In genomic region chr20:48359692-48360337, GRCh38 we compare ENCODE assay signal across 1 cellular context.
A peak's percentile ranks its signal among the peaks of the same experiment; 100 is the strongest.
TF ChIP-seq lines count a peak whose summit lies in the region.

No MANE protein-coding gene starts in this region.

TF ChIP-seq in GM12878, 131 proteins besides CTCF, POLR2A, EP300 and RAD21 (continued from another document and continues in another):
- TF ChIP-seq ELK1 (IDR thresholded peaks at IDR 0.05; ENCODE audit: low read depth, low read length) (no peak), ESRRA (IDR thresholded peaks at IDR 0.05; ENCODE audit: low read length) (no peak), STAT3 (IDR thresholded peaks at IDR 0.05; ENCODE audit: low read depth, low read length) (no peak), RUNX3 (IDR thresholded peaks at IDR 0.05; ENCODE audit: low read length) (peak; percentile 89), CREB1 (IDR thresholded peaks at IDR 0.05; ENCODE audit: low read depth) (peak; percentile 78), PAX5 (IDR thresholded peaks at IDR 0.05; ENCODE audit: borderline replicate concordance, low read depth, low read length) (peak; percentile 91), CEBPB (IDR thresholded peaks at IDR 0.05; ENCODE audit: borderline replicate concordance in 1 of 2, low read depth in 2 of 2, low read length in 2 of 2) (no peak), ZNF622 (IDR thresholded peaks at IDR 0.05) (no peak), ATF7 (IDR thresholded peaks at IDR 0.05; ENCODE audit: low read depth) (peak; percentile 83), MAX (IDR thresholded peaks at IDR 0.05; ENCODE audit: low read depth, low read length) (peak; percentile 68), HDGF (IDR thresholded peaks at IDR 0.05) (peak; percentile 88; the same call in 1 of the 2 replicates), SIX5 (IDR thresholded peaks at IDR 0.05; ENCODE audit: low read depth, low read length, severe bottlenecking) (no peak), SPI1 (IDR thresholded peaks at IDR 0.05; ENCODE audit: borderline replicate concordance, insufficient read depth, low read depth, low read length) (no peak), CBFB (IDR thresholded peaks at IDR 0.05; ENCODE audit: low read depth) (peak; percentile 89), SREBF1 (IDR thresholded peaks at IDR 0.05; ENCODE audit: low read length) (no peak), EED (IDR thresholded peaks at IDR 0.05; ENCODE audit: low read depth) (0 out of 2 replicates have a peak, but pooled peaks have one; percentile 37), ZNF24 (IDR thresholded peaks at IDR 0.05) (no peak), FOXM1 (IDR thresholded peaks at IDR 0.05; ENCODE audit: low read depth, low read length) (no peak), MTA3 (IDR thresholded peaks at IDR 0.05; ENCODE audit: borderline replicate concordance, low read length) (no peak), SMAD1 (IDR thresholded peaks at IDR 0.05; ENCODE audit: low read depth, partially characterized antibody) (no peak), RCOR1 (conservative IDR thresholded peaks at IDR 0.05; ENCODE audit: low read depth, low read length) (no peak), SRF (IDR thresholded peaks at IDR 0.05; ENCODE audit: low read depth in 2 of 2, low read length in 2 of 2) (no peak), ZSCAN29 (IDR thresholded peaks at IDR 0.05) (no peak), STAT1 (conservative IDR thresholded peaks at IDR 0.05) (no peak), CHD1 (IDR thresholded peaks at IDR 0.05; ENCODE audit: low read depth, low read length) (no peak), IKZF1 (conservative IDR thresholded peaks at IDR 0.05) (no peak), RBBP5 (conservative IDR thresholded peaks at IDR 0.05) (no peak), BCL11A (IDR thresholded peaks at IDR 0.05; ENCODE audit: low read depth, low read length) (no peak), SUZ12 (IDR thresholded peaks at IDR 0.05; ENCODE audit: unreplicated experiment) (no peak), YY1 (IDR thresholded peaks at IDR 0.05; ENCODE audit: low read depth, low read length) (no peak), HDAC6 (IDR thresholded peaks at IDR 0.05; ENCODE audit: unreplicated experiment) (no peak), PKNOX1 (IDR thresholded peaks at IDR 0.05) (no peak), E4F1 (IDR thresholded peaks at IDR 0.05; ENCODE audit: borderline replicate concordance, partially characterized antibody) (no peak), HCFC1 (IDR thresholded peaks at IDR 0.05; ENCODE audit: low read length) (no peak; the same call in 1 of the 2 replicates), E2F8 (IDR thresholded peaks at IDR 0.05; ENCODE audit: low read depth, partially characterized antibody) (no peak), E2F4 (IDR thresholded peaks at IDR 0.05; ENCODE audit: low read depth, low read length) (no peak), EZH2 (IDR thresholded peaks at IDR 0.05; ENCODE audit: borderline replicate concordance, control insufficient read depth, low read depth, low read length) (no peak), SMARCA5 (IDR thresholded peaks at IDR 0.05) (0 out of 2 replicates have a peak, but pooled peaks have one; percentile 23), POU2F2 (IDR thresholded peaks at IDR 0.05; ENCODE audit: borderline replicate concordance, low read depth, low read length) (no peak), SP1 (IDR thresholded peaks at IDR 0.05; ENCODE audit: low read depth, low read length) (no peak), RELA (IDR thresholded peaks at IDR 0.05; ENCODE audit: borderline replicate concordance, partially characterized antibody) (peak; percentile 24), PRDM15 (CRISPR knock-in tag; IDR thresholded peaks at IDR 0.05) (no peak), SREBF2 (IDR thresholded peaks at IDR 0.05; ENCODE audit: low read length) (no peak), USF2 (IDR thresholded peaks at IDR 0.05; ENCODE audit: borderline replicate concordance, low read depth, low read length) (peak; percentile 77)
- TF ChIP-seq, protein P1, sequence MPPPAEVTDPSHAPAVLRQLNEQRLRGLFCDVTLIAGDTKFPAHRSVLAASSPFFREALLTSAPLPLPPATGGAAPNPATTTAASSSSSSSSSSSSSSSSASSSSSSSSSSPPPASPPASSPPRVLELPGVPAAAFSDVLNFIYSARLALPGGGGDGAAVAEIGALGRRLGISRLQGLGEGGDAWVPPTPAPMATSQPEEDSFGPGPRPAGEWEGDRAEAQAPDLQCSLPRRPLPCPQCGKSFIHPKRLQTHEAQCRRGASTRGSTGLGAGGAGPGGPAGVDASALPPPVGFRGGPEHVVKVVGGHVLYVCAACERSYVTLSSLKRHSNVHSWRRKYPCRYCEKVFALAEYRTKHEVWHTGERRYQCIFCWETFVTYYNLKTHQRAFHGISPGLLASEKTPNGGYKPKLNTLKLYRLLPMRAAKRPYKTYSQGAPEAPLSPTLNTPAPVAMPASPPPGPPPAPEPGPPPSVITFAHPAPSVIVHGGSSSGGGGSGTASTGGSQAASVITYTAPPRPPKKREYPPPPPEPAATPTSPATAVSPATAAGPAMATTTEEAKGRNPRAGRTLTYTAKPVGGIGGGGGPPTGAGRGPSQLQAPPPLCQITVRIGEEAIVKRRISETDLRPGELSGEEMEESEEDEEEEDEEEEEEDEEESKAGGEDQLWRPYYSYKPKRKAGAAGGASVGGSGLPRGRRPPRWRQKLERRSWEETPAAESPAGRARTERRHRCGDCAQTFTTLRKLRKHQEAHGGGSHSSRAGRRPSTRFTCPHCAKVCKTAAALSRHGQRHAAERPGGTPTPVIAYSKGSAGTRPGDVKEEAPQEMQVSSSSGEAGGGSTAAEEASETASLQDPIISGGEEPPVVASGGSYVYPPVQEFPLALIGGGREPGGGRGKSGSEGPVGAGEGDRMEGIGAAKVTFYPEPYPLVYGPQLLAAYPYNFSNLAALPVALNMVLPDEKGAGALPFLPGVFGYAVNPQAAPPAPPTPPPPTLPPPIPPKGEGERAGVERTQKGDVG (CRISPR knock-in tag; IDR thresholded peaks at IDR 0.05) = no peak
- TF ChIP-seq, protein P2, sequence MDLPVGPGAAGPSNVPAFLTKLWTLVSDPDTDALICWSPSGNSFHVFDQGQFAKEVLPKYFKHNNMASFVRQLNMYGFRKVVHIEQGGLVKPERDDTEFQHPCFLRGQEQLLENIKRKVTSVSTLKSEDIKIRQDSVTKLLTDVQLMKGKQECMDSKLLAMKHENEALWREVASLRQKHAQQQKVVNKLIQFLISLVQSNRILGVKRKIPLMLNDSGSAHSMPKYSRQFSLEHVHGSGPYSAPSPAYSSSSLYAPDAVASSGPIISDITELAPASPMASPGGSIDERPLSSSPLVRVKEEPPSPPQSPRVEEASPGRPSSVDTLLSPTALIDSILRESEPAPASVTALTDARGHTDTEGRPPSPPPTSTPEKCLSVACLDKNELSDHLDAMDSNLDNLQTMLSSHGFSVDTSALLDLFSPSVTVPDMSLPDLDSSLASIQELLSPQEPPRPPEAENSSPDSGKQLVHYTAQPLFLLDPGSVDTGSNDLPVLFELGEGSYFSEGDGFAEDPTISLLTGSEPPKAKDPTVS (IDR thresholded peaks at IDR 0.05; ENCODE audit: low read depth, low read length) = no peak
- TF ChIP-seq, protein P3, sequence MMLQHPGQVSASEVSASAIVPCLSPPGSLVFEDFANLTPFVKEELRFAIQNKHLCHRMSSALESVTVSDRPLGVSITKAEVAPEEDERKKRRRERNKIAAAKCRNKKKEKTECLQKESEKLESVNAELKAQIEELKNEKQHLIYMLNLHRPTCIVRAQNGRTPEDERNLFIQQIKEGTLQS (IDR thresholded peaks at IDR 0.05; ENCODE audit: borderline replicate concordance, extremely low read depth, low read depth, low read length) = peak; percentile 30; the same call in 1 of the 2 replicates
